Comparison of ENCODE assay signal across 22 cellular contexts in the genomic region with DNA sequence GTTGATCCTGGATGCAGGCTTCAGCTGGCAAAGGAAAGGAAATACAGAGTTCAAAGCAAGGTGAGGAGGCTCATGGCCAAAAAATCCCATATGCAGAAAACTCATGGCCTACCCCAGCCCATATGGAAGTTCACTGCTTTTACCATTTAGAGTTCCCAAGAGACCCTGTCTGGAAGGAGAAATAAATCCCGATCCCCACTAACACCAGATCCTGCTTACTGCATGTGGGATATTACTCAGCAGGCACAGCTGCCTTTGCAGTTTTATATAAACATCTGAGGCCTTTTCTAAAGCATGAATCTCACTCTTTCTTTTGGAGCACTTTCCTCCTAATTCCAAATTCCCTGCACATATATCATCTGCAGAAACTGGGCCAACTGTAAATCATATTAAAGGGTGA.
DNase-seq lines count a peak whose midpoint lies in the region; ATAC-seq, FAIRE-seq and TF ChIP-seq lines count a peak whose summit lies in the region.
"Had no signal": no experiment of that assay in that cellular context is flagged by ENCODE, and none has a peak within 500 bp of the region (broad histone marks: within the 10 kb centered on the region; RNA-seq: fewer than 3 reads in every experiment).

No MANE protein-coding gene starts in this region.

- intact Hi-C loops in K562 (cut with micrococcal nuclease) (no loop called here), lower leg skin (cut with DNase I; ENCODE audit: low total_unique reads) (no loop called here)

- H3K79me2 ChIP-seq in K562 (ENCODE audit: control insufficient read depth, insufficient read depth, low read length) = no peaks in the 10 kb centered on the region

- TF ChIP-seq RAD21 in K562 (CRISPR knock-in tag; conservative IDR thresholded peaks at IDR 0.05 in 1 of 2, IDR thresholded peaks at IDR 0.05 in 1 of 2) = no peak

- no peak for TF ChIP-seq EP300 in K562 (IDR thresholded peaks at IDR 0.05; ENCODE audit: low read length)

- POLR2A ChIA-PET in K562 (lab: Yijun Ruan, JAX) = no interaction called here

- CTCF ChIA-PET in K562 (lab: Yijun Ruan, JAX; ENCODE audit: low intra/inter-chr PET ratio) = no interaction called here

- no peaks in the 10 kb centered on the region for H3K27me3 ChIP-seq in K562 (ENCODE audit: control insufficient read depth in 2 of 2, insufficient read depth in 2 of 2, low read length in 2 of 2)

- no peak overlapping the region for H2AFZ ChIP-seq in K562 (ENCODE audit: low read depth, low read length)
- H2AFZ ChIP-seq: GM23248 had no signal

- no peaks in the 10 kb centered on the region for H3K4me1 ChIP-seq in K562 (replicated peaks in 1 of 2; ENCODE audit: control insufficient read depth in 2 of 2, insufficient read depth in 2 of 2, low read length in 2 of 2)

- H4K20me1 ChIP-seq in K562 (replicated peaks; ENCODE audit: control insufficient read depth, insufficient read depth, low read length) = no peaks in the 10 kb centered on the region

- no peak overlapping the region for H3K9ac ChIP-seq in K562 (ENCODE audit: insufficient read depth in 1 of 2, low read depth in 2 of 2, low read length in 2 of 2)
- H3K9ac ChIP-seq: GM23248, KMS-11 had no signal

- ATAC-seq in K562 = no peak
- no peak for ATAC-seq in GM19455 (IDR thresholded peaks at IDR 0.05; ENCODE audit: unreplicated experiment)
- ATAC-seq in HG03280 (IDR thresholded peaks at IDR 0.05; ENCODE audit: unreplicated experiment) = no peak
- ATAC-seq in HG02759 (IDR thresholded peaks at IDR 0.05; ENCODE audit: unreplicated experiment) = no peak
- ATAC-seq: HCT116, HepG2, PC-3 had no signal

- BruUV-seq in K562 (replicated peaks; lab: Mats Ljungman, UMichigan) = no TSS peak

- H3K27ac ChIP-seq in K562 (ENCODE audit: extremely low read depth, low read depth, low read length) = no peak overlapping the region
- H3K27ac ChIP-seq: GM23248, KMS-11, RWPE1 had no signal

- no peaks in the 10 kb centered on the region for H3K36me3 ChIP-seq in K562 (ENCODE audit: control insufficient read depth, insufficient read depth, low read length)

- in situ Hi-C loops in K562 (cut with MboI) = no loop called here

- 3% methylated on average over 1 of the region's 1 CpG for WGBS in K562 (ENCODE audit: insufficient coverage, low coverage, missing lambda C conversion rate)
- WGBS in lower leg skin, 2 donors = 83 to 89% methylated on average over 1 of the region's 1 CpG

- TF ChIP-seq CTCF in K562 (IDR thresholded peaks at IDR 0.05 in 2 of 3, conservative IDR thresholded peaks at IDR 0.05 in 1 of 3; ENCODE audit: insufficient read depth in 2 of 3, low read depth in 1 of 3, low read length in 3 of 3) = no peak
- TF ChIP-seq CTCF in lower leg skin (IDR thresholded peaks at IDR 0.05) = no peak

- TF ChIP-seq POLR2A in K562 (conservative IDR thresholded peaks at IDR 0.05) = no peak
- TF ChIP-seq POLR2A in lower leg skin (IDR thresholded peaks at IDR 0.05) = no peak

- no peak overlapping the region for H3K4me2 ChIP-seq in K562 (ENCODE audit: insufficient read depth, low read length)
- H3K4me2 ChIP-seq: KMS-11 had no signal

- DNase-seq in LHCN-M2 (ENCODE audit: low read depth) (peak; percentile 65), K562 (ENCODE audit: extremely low read depth in 1 of 4, low spot score in 3 of 4) (no peak), iris pigment epithelial cell (ENCODE audit: low read depth) (peak; percentile 5), skeletal muscle cell (ENCODE audit: low read depth) (peak; percentile 58), lower leg skin (ENCODE audit: low spot score in 2 of 2) (no peak)
- DNase-seq: Calu3; CD4-positive, alpha-beta T cell; DMS79; GM23248; NCI-H1092; NCI-H146; NCI-H2107; NCI-H345; NCI-H748 treated with DMSO at 0.1 percent for 48 hours; PC-3 had no signal

- no peaks in the 10 kb centered on the region; the same call in 1 of the 2 replicates for H3K9me3 ChIP-seq in K562 (replicated peaks; ENCODE audit: control insufficient read depth, insufficient read depth, low read depth, low read length)

- H3K4me3 ChIP-seq in K562 (no peak overlapping the region), skeletal muscle cell (ENCODE audit: low read depth, low read length) (no peak overlapping the region), lower leg skin (ENCODE audit: low read depth, poor library complexity, severe bottlenecking) (no peak overlapping the region)
- H3K4me3 ChIP-seq: GM23248 had no signal

- no peak for FAIRE-seq in K562 (lab: Jason Lieb, UNC)
- FAIRE-seq: HepG2 had no signal

- no peaks in the 10 kb centered on the region for H3K9me1 ChIP-seq in K562 (ENCODE audit: control insufficient read depth, insufficient read depth, low read length)

TF ChIP-seq in K562, 482 proteins besides CTCF, POLR2A, EP300 and RAD21:
- no peak for TF ChIP-seq TBL1XR1 (IDR thresholded peaks at IDR 0.05; ENCODE audit: low read length in 2 of 2)
- 0 out of 2 replicates have a peak, but pooled peaks have one; percentile 42 for TF ChIP-seq FOXJ3 (CRISPR knock-in tag; IDR thresholded peaks at IDR 0.05)
- TF ChIP-seq KDM5B (IDR thresholded peaks at IDR 0.05; ENCODE audit: insufficient replicate concordance, low read depth, low read length) = peak; percentile 8
- TF ChIP-seq, protein P1, sequence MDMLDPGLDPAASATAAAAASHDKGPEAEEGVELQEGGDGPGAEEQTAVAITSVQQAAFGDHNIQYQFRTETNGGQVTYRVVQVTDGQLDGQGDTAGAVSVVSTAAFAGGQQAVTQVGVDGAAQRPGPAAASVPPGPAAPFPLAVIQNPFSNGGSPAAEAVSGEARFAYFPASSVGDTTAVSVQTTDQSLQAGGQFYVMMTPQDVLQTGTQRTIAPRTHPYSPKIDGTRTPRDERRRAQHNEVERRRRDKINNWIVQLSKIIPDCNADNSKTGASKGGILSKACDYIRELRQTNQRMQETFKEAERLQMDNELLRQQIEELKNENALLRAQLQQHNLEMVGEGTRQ (CRISPR knock-in tag; IDR thresholded peaks at IDR 0.05) = 0 out of 2 replicates have a peak, but pooled peaks have one; percentile 15
TF ChIP-seq in K562: peak in this region for 3.

Comparison
In these comparisons a context has a peak if more than half of its experiments do, and no peak if none do; other contexts are left out.
1. DNase-seq: peak in LHCN-M2 (single experiment), iris pigment epithelial cell (single experiment) and skeletal muscle cell (single experiment); none in K562 (0 of 4) and lower leg skin (0 of 2).